Comparison of ENCODE assay signal across 8 cellular contexts in genomic region chr4:83455300-83456183, GRCh38. TPM values are rescaled to one million over a fixed set of nuclear protein-coding genes. Genes with fewer than 3 reads are reported as not detected.
DNase-seq lines count a peak whose midpoint lies in the region; ATAC-seq, FAIRE-seq and TF ChIP-seq lines count a peak whose summit lies in the region.

TSS of gene HELQ (minus strand) at chr4:83455823. CDS start at chr4:83455693, 130 bp downstream.
TSS of gene MRPS18C (plus strand) at chr4:83456058. CDS start at chr4:83456078, 20 bp downstream.

- peak; percentile 93 to 95 for TF ChIP-seq POLR2A in H1 (IDR thresholded peaks at IDR 0.05; ENCODE audit: control extremely low read depth in 1 of 2, low read depth in 2 of 2, low read length in 2 of 2)

- DNase-seq in D341Med (ENCODE audit: low spot score) (peak; percentile 95), NT2/D1 (ENCODE audit: low read depth, low spot score) (peak; percentile 91), H1 (ENCODE audit: low read depth in 1 of 2, low spot score in 2 of 2) (peak; percentile 91 to 93), mesenchymal stem cell (peak; percentile 99)
- DNase-seq in activated CD8-positive, alpha-beta memory T cell treated with anti-CD3 and anti-CD28 coated beads, Interleukin-2, amount 10 ng/mL, durations not matched to agents 7 days and 5 days: peak; percentile 99
- peak; percentile 86 for DNase-seq in stimulated activated CD8-positive, alpha-beta memory T cell treated with anti-CD3 and anti-CD28 coated beads, Interleukin-12 subunit alpha, Interleukin-12 subunit beta, amount 100 ng/mL, for 4 hours (ENCODE audit: low read depth)

- H3K9ac ChIP-seq in HUES48 (ENCODE audit: low read depth, low read length) (peak within 1 kb of the TSS; percentile 84), NT2/D1 (ENCODE audit: insufficient read length, low read depth) (peak within 1 kb of the TSS; percentile 89), H1 (replicated peaks in 1 of 4; ENCODE audit: extremely low read depth in 1 of 4, low read depth in 3 of 4, low read length in 3 of 4) (peak within 1 kb of the TSS; percentile 88 to 98 (median 90)), mesenchymal stem cell (ENCODE audit: low read length) (peak within 1 kb of the TSS; percentile 96)

- H3K27ac ChIP-seq in HUES48 (ENCODE audit: low read depth, low read length): peak within 1 kb of the TSS; percentile 98
- peak within 1 kb of the TSS; percentile 91 for H3K27ac ChIP-seq in H1 (ENCODE audit: low read depth, low read length)
- peak within 1 kb of the TSS; percentile 97 for H3K27ac ChIP-seq in mesenchymal stem cell (ENCODE audit: low read length, poor library complexity, severe bottlenecking)

- TF ChIP-seq CTCF in H1 (IDR thresholded peaks at IDR 0.05; ENCODE audit: control extremely low read depth in 1 of 3, insufficient read depth in 1 of 3, low read depth in 1 of 3, low read length in 3 of 3): peak in 1 of 3 experiments; percentile 33; a peak in 1 of 4 replicates

- H2BK15ac ChIP-seq in H1 (ENCODE audit: low read length) (no peak within 1 kb of the TSS), mesenchymal stem cell (ENCODE audit: low read depth, poor library complexity, severe bottlenecking) (no peak within 1 kb of the TSS)

- H3K4me2 ChIP-seq in H1 (ENCODE audit: insufficient read depth in 1 of 2, low read depth in 2 of 2, low read length in 2 of 2) (peak within 1 kb of the TSS; percentile 57 to 71), mesenchymal stem cell (ENCODE audit: low read length, poor library complexity, severe bottlenecking) (peak within 1 kb of the TSS; percentile 82)

- peaks cover 43% of the 10 kb centered on the region for H3K4me1 Mint-ChIP-seq in activated CD8-positive, alpha-beta memory T cell treated with anti-CD3 and anti-CD28 coated beads, Interleukin-2, amount 10 ng/mL, durations not matched to agents 7 days and 5 days

- H3K79me1 ChIP-seq in H1 (ENCODE audit: low read depth, low read length): peaks cover 3% of the 10 kb centered on the region; the same call in 1 of the 2 replicates
- H3K79me1 ChIP-seq in mesenchymal stem cell (replicated peaks; ENCODE audit: low read length, poor library complexity, severe bottlenecking): peaks cover 18% of the 10 kb centered on the region

- H4K20me1 ChIP-seq in H1 (replicated peaks in 1 of 2; ENCODE audit: control insufficient read depth in 1 of 2, insufficient read depth in 2 of 2, low read length in 2 of 2): peaks cover 0 to 1% of the 10 kb centered on the region in 2 experiments

- no peaks in the 10 kb centered on the region for H3K27me3 Mint-ChIP-seq in activated CD8-positive, alpha-beta memory T cell treated with anti-CD3 and anti-CD28 coated beads, Interleukin-2, amount 10 ng/mL, durations not matched to agents 7 days and 5 days

- H3K56ac ChIP-seq in H1 (replicated peaks; ENCODE audit: insufficient read length, low read depth, low read length): peak within 1 kb of the TSS; percentile 74

- peak; percentile 1 to 60; a peak in 1 of 3 replicates for TF ChIP-seq EP300 in H1 (IDR thresholded peaks at IDR 0.05; ENCODE audit: borderline replicate concordance in 1 of 2, low read depth in 2 of 2, low read length in 2 of 2)

- peaks cover 54% of the 10 kb centered on the region for H3K36me3 Mint-ChIP-seq in activated CD8-positive, alpha-beta memory T cell treated with anti-CD3 and anti-CD28 coated beads, Interleukin-2, amount 10 ng/mL, durations not matched to agents 7 days and 5 days

- H3K4me1 ChIP-seq in HUES48 (ENCODE audit: control insufficient read depth, insufficient read depth, low read length) (no peaks in the 10 kb centered on the region; the same call in 1 of the 2 replicates), NT2/D1 (ENCODE audit: insufficient read depth, insufficient read length) (no peaks in the 10 kb centered on the region), H1 (replicated peaks in 1 of 4; ENCODE audit: control insufficient read depth in 3 of 4, insufficient read depth in 4 of 4, low read length in 3 of 4) (peaks cover 0 to 3% (median 0%) of the 10 kb centered on the region in 4 experiments; a peak in 2 of 7 replicates), mesenchymal stem cell (ENCODE audit: control insufficient read depth, insufficient read depth, low read depth, low read length) (peaks cover 3% of the 10 kb centered on the region)

- POLR2A ChIA-PET in H1 (lab: Charles Lee; ENCODE audit: partially characterized antibody): interaction anchor here (0.7 to 1.4 kb wide), 7 partner anchors 9 to 564 kb away, joined by 3 to 9 read pairs (median 3); no protein-coding TSS in a partner anchor

- no peak within 1 kb of the TSS for H3K14ac ChIP-seq in H1 (ENCODE audit: insufficient read length)
- H3K14ac ChIP-seq in mesenchymal stem cell (ENCODE audit: low read length in 2 of 2): peak within 1 kb of the TSS in 1 of 2 experiments; percentile 93

- peak; percentile 94 for ATAC-seq in GM21390 (IDR thresholded peaks at IDR 0.05; ENCODE audit: unreplicated experiment)
- peak; percentile 93 for ATAC-seq in activated CD8-positive, alpha-beta memory T cell treated with anti-CD3 and anti-CD28 coated beads, Interleukin-2, amount 10 ng/mL, durations not matched to agents 7 days and 5 days

- no peak within 1 kb of the TSS for H3K23ac ChIP-seq in H1 (ENCODE audit: insufficient read length)
- H3K23ac ChIP-seq in mesenchymal stem cell (ENCODE audit: low read length in 2 of 2): peak within 1 kb of the TSS in 1 of 2 experiments; percentile 93

- H4K5ac ChIP-seq in H1 (ENCODE audit: insufficient read length, low read depth, low read length): peak within 1 kb of the TSS; percentile 60

- H2BK5ac ChIP-seq in H1 (ENCODE audit: low read depth, low read length) (peak within 1 kb of the TSS; percentile 96), mesenchymal stem cell (ENCODE audit: low read depth, low read length, poor library complexity, severe bottlenecking) (peak within 1 kb of the TSS; percentile 46)

- no peaks in the 10 kb centered on the region for H3K9me3 Mint-ChIP-seq in activated CD8-positive, alpha-beta memory T cell treated with anti-CD3 and anti-CD28 coated beads, Interleukin-2, amount 10 ng/mL, durations not matched to agents 7 days and 5 days (ENCODE audit: low read depth)

- no peak within 1 kb of the TSS for H2BK20ac ChIP-seq in H1 (ENCODE audit: low read length)

- peak within 1 kb of the TSS; percentile 42 for H3K18ac ChIP-seq in H1 (ENCODE audit: extremely low read depth, low read length)
- H3K18ac ChIP-seq in mesenchymal stem cell (ENCODE audit: low read depth in 1 of 2, low read length in 2 of 2): peak within 1 kb of the TSS; percentile 82 to 93

- TF ChIP-seq RAD21 in H1 (IDR thresholded peaks at IDR 0.05 in 1 of 2, conservative IDR thresholded peaks at IDR 0.05 in 1 of 2; ENCODE audit: low read depth in 2 of 2, low read length in 2 of 2): peak in 1 of 2 experiments; percentile 28; a peak in 1 of 4 replicates

- H2BK120ac ChIP-seq in H1 (replicated peaks; ENCODE audit: low read depth, low read length) (no peak within 1 kb of the TSS), mesenchymal stem cell (ENCODE audit: low read depth, low read length) (peak within 1 kb of the TSS; percentile 51)

- H3K4me3 ChIP-seq in HUES48 (ENCODE audit: low read depth, low read length) (peak within 1 kb of the TSS; percentile 81), NT2/D1 (ENCODE audit: insufficient read length, low read depth) (peak within 1 kb of the TSS; percentile 91), H1 (ENCODE audit: extremely low read depth in 1 of 4, insufficient read depth in 2 of 4, low read depth in 3 of 4, low read length in 4 of 4) (peak within 1 kb of the TSS; percentile 85 to 99 (median 93)), mesenchymal stem cell (ENCODE audit: insufficient read depth in 1 of 2, low read depth in 1 of 2, low read length in 2 of 2) (peak within 1 kb of the TSS; percentile 81 to 97)

- H3K27me3 ChIP-seq in HUES48 (ENCODE audit: control insufficient read depth, insufficient read depth, low read length): no peaks in the 10 kb centered on the region
- H3K27me3 ChIP-seq in NT2/D1 (ENCODE audit: insufficient read depth, insufficient read length): no peaks in the 10 kb centered on the region
- no peaks in the 10 kb centered on the region for H3K27me3 ChIP-seq in H1 (replicated peaks in 1 of 4; ENCODE audit: control insufficient read depth in 3 of 4, extremely low read depth in 1 of 4, insufficient read depth in 3 of 4, low read length in 3 of 4)
- no peaks in the 10 kb centered on the region for H3K27me3 ChIP-seq in mesenchymal stem cell (ENCODE audit: control insufficient read depth in 1 of 2, insufficient read depth in 1 of 2, low read length in 2 of 2)

- H4K8ac ChIP-seq in H1 (ENCODE audit: extremely low read depth, insufficient read depth, low read length) (peak within 1 kb of the TSS; percentile 97), mesenchymal stem cell (ENCODE audit: low read length) (peak within 1 kb of the TSS; percentile 93)

- peaks cover 48% of the 10 kb centered on the region for H3K36me3 ChIP-seq in HUES48 (ENCODE audit: control insufficient read depth, insufficient read depth, low read length)
- peaks cover 43% of the 10 kb centered on the region for H3K36me3 ChIP-seq in NT2/D1 (ENCODE audit: insufficient read depth, insufficient read length, low read length)
- H3K36me3 ChIP-seq in H1 (ENCODE audit: control insufficient read depth in 2 of 4, insufficient read depth in 4 of 4, low read length in 3 of 4): peaks cover 0 to 33% (median 3%) of the 10 kb centered on the region in 4 experiments; a peak in 4 of 8 replicates
- H3K36me3 ChIP-seq in mesenchymal stem cell (ENCODE audit: control insufficient read depth in 1 of 2, insufficient read depth in 2 of 2, low read depth in 1 of 2, low read length in 2 of 2): peaks cover 10 to 59% of the 10 kb centered on the region in 2 experiments

- no peak within 1 kb of the TSS for H2AK5ac ChIP-seq in H1 (ENCODE audit: low read depth, low read length)
- no peak within 1 kb of the TSS for H2AK5ac ChIP-seq in mesenchymal stem cell (ENCODE audit: low read length, severe bottlenecking)

- H2BK12ac ChIP-seq in H1 (ENCODE audit: low read depth, low read length) (peak within 1 kb of the TSS; percentile 50; the same call in 1 of the 2 replicates), mesenchymal stem cell (ENCODE audit: low read length in 2 of 2) (peak within 1 kb of the TSS in 1 of 2 experiments; percentile 42)

- peak within 1 kb of the TSS; percentile 98 for H3K4me3 Mint-ChIP-seq in activated CD8-positive, alpha-beta memory T cell treated with anti-CD3 and anti-CD28 coated beads, Interleukin-2, amount 10 ng/mL, durations not matched to agents 7 days and 5 days

- peaks cover 0 to 32% of the 10 kb centered on the region in 2 experiments; a peak in 3 of 4 replicates for H3K79me2 ChIP-seq in H1 (ENCODE audit: control insufficient read depth in 1 of 2, insufficient read depth in 2 of 2, low read length in 2 of 2)

- peak; percentile 78 for FAIRE-seq in H1 (lab: Jason Lieb, UNC)

- CTCF ChIA-PET in activated CD8-positive, alpha-beta memory T cell treated with anti-CD3 and anti-CD28 coated beads, Interleukin-2, amount 10 ng/mL, durations not matched to agents 7 days and 5 days (lab: Charles Lee): interaction anchor here (0.9 to 2.6 kb wide), 4 partner anchors 10 to 184 kb away, joined by 3 to 16 read pairs (median 4); partner anchors contain the start of gene COQ2
- CTCF ChIA-PET in H1 (lab: Charles Lee; ENCODE audit: partially characterized antibody): interaction anchor here (1.0 to 1.5 kb wide), 3 partner anchors 35 to 94 kb away, joined by 3 to 5 read pairs (median 4); no protein-coding TSS in a partner anchor

- 2% methylated on average over 53 of the region's 57 CpGs; no CpG with 5 or more reads in 1 of the 2 experiments for WGBS in H1 (ENCODE audit: extremely low coverage in 1 of 2, insufficient coverage in 1 of 2, insufficient read length in 1 of 2, insufficient replicate concordance in 2 of 2, low coverage in 1 of 2, low lambda C conversion rate in 2 of 2, missing lambda C conversion rate in 1 of 2), 2 experiments
- under 1% methylated on average over 55 of the region's 57 CpGs for WGBS in mesenchymal stem cell

- H3K23me2 ChIP-seq in H1 (ENCODE audit: low read depth, low read length): no peaks in the 10 kb centered on the region

- peak within 1 kb of the TSS; percentile 100 for H3K27ac Mint-ChIP-seq in activated CD8-positive, alpha-beta memory T cell treated with anti-CD3 and anti-CD28 coated beads, Interleukin-2, amount 10 ng/mL, durations not matched to agents 7 days and 5 days

- H2AFZ ChIP-seq in H1 (ENCODE audit: low read length) (peak within 1 kb of the TSS; percentile 83), mesenchymal stem cell (ENCODE audit: low read depth, low read length) (peak within 1 kb of the TSS; percentile 99)

- H3K9me3 ChIP-seq in HUES48 (ENCODE audit: control insufficient read depth, insufficient read depth, low read length) (no peaks in the 10 kb centered on the region), NT2/D1 (ENCODE audit: insufficient read depth, low read length) (no peaks in the 10 kb centered on the region), H1 (ENCODE audit: insufficient read depth in 2 of 2, low read depth in 1 of 2, low read length in 1 of 2) (no peaks in the 10 kb centered on the region), mesenchymal stem cell (ENCODE audit: control insufficient read depth, low read length) (no peaks in the 10 kb centered on the region)

- H3K4ac ChIP-seq in H1 (replicated peaks; ENCODE audit: insufficient read length, low read depth, low read length) (peak within 1 kb of the TSS; percentile 49), mesenchymal stem cell (ENCODE audit: low read depth in 1 of 2, low read length in 2 of 2) (peak within 1 kb of the TSS; percentile 73 to 98)

- H4K91ac ChIP-seq in H1 (replicated peaks; ENCODE audit: insufficient read length, low read length) (no peak within 1 kb of the TSS), mesenchymal stem cell (ENCODE audit: low read length) (peak within 1 kb of the TSS; percentile 85)

RNA-seq across cellular contexts. Expression of gene HELQ, which starts in this region (rescaled TPM):
- total RNA-seq in activated CD8-positive, alpha-beta memory T cell treated with anti-CD3 and anti-CD28 coated beads, Interleukin-2, amount 10 ng/mL, durations not matched to agents 7 days and 5 days: 10 to 100 TPM; 14.8 to 16.7 TPM
- 9.0 and 10.2 TPM in 2 replicates for total RNA-seq in H1 (2021; fragmentation: NEBNext Ultra II Directional; extraction: Animal tissue kit (Norgen Biotek cat#: 25700))
- 4.7 and 5.9 TPM in 2 replicates for polyA plus RNA-seq in H1 (2011; rRNA removed)
- polyA plus RNA-seq in H1 (2011; cell fraction: cytosol; rRNA removed): 8.1 TPM
- 7.5 TPM for polyA plus RNA-seq in H1 (2011; cell fraction: nucleus; rRNA removed)
- 4.8 to 5.9 TPM (median 5.0 TPM) in 4 replicates for polyA plus RNA-seq in H1 (2012, experiment 1 of 2)
- polyA plus RNA-seq in H1 (2012, experiment 2 of 2): 0.76 TPM
- polyA plus RNA-seq in H1 (2013, experiment 1 of 2): 6.3 TPM
- 6.2 TPM for polyA plus RNA-seq in H1 (2013, experiment 2 of 2)
- 5.0 and 8.4 TPM in 2 replicates for polyA minus RNA-seq in H1 (2011; rRNA and poly(A)+ RNA removed)
- polyA minus RNA-seq in H1 (2011; cell fraction: cytosol; rRNA and poly(A)+ RNA removed): 2.1 TPM
- polyA minus RNA-seq in H1 (2011; cell fraction: nucleus; rRNA and poly(A)+ RNA removed): 15.1 TPM
- 8.0 TPM for polyA plus RNA-seq in mesenchymal stem cell (2013, experiment 1 of 2)
- 7.0 TPM for polyA plus RNA-seq in mesenchymal stem cell (2013, experiment 2 of 2)

RNA-seq across cellular contexts. Expression of gene MRPS18C, which starts in this region (rescaled TPM):
- total RNA-seq in activated CD8-positive, alpha-beta memory T cell treated with anti-CD3 and anti-CD28 coated beads, Interleukin-2, amount 10 ng/mL, durations not matched to agents 7 days and 5 days: 10 to 100 TPM; 53.9 to 64.4 TPM
- total RNA-seq in H1 (2021; fragmentation: NEBNext Ultra II Directional; extraction: Animal tissue kit (Norgen Biotek cat#: 25700)): 50.3 and 58.1 TPM in 2 replicates
- polyA plus RNA-seq in H1 (2011; rRNA removed): 14.3 and 22.6 TPM in 2 replicates
- polyA plus RNA-seq in H1 (2011; cell fraction: cytosol; rRNA removed): 25.8 TPM
- polyA plus RNA-seq in H1 (2011; cell fraction: nucleus; rRNA removed): 5.4 TPM
- polyA plus RNA-seq in H1 (2012, experiment 1 of 2): 33.0 to 69.8 TPM (median 38.4 TPM) in 4 replicates
- 2,218 TPM for polyA plus RNA-seq in H1 (2012, experiment 2 of 2)
- 118 TPM for polyA plus RNA-seq in H1 (2013, experiment 1 of 2)
- polyA plus RNA-seq in H1 (2013, experiment 2 of 2): 120 TPM
- 12.8 and 12.9 TPM in 2 replicates for polyA minus RNA-seq in H1 (2011; rRNA and poly(A)+ RNA removed)
- polyA minus RNA-seq in H1 (2011; cell fraction: cytosol; rRNA and poly(A)+ RNA removed): 23.0 TPM
- 14.9 TPM for polyA minus RNA-seq in H1 (2011; cell fraction: nucleus; rRNA and poly(A)+ RNA removed)
- 94.0 TPM for polyA plus RNA-seq in mesenchymal stem cell (2013, experiment 1 of 2)
- polyA plus RNA-seq in mesenchymal stem cell (2013, experiment 2 of 2): 104 TPM

Comparison
In these comparisons a context has a peak if more than half of its experiments do, and no peak if none do; other contexts are left out.
1. Peak in every context shown above with its lines: DNase-seq, ATAC-seq, H3K4me3 ChIP-seq and H3K27ac ChIP-seq.